Comparison of ENCODE assay signal across 1 cellular context in the genomic region with DNA sequence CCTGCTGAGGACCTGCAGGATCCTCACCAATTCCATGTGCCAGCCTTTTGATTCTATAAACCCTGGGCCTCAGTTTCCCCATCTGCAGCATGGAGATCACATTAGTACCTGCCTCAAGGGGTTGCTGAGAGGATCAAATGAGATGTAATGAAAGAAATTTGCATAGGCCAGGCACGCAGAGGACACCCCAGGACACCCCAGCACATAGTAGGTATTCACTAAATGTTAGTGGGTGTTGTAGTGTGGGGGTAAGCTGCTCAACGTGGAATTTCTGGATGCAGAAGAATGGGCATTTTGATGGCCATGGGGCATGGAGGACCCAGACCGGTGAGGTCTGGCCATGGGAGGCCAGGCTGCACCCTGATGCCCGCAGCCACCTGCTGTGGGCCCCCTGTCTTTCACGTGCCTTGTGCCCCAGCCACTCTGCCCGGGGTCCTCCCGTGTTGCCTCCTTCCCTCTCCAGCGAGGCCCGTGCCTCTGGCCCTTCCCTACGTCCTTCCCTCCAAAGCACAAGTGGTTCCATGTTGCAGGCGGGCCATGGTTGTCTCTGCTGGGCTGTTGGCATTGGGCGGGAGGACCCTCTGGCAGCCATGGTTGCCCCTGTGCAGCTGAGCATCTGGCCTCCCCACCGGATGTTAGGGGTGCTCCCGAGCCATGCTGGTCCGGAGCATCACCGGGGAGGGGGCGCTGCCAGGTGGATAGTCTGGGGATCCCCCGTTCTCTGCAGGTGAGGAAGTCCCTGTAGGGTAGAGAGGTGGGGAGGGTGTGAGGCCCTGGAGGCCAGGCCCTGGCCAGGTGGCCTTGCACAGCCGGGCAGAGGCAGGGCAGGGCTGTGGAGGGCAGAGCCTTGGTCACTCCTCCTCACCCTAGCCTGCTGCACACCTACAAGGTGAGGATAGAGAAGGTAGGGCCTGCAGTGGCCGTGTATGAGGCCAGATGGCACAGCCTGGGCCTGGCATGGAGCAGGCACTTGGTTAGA.
TF ChIP-seq lines count a peak whose summit lies in the region.

No MANE protein-coding gene starts in this region.

TF ChIP-seq in K562, 482 proteins besides CTCF, POLR2A, EP300 and RAD21:
- TF ChIP-seq ZKSCAN1 (IDR thresholded peaks at IDR 0.05; ENCODE audit: low read depth, low read length) (peak; percentile 84), ZNF830 (CRISPR knock-in tag; IDR thresholded peaks at IDR 0.05) (no peak)
